In genomic region chr10:88386878-88387773, GRCh38 we compare ENCODE assay signal across 9 cellular contexts.
DNase-seq lines count a peak whose midpoint lies in the region; ATAC-seq and TF ChIP-seq lines count a peak whose summit lies in the region.
"Had no signal": no experiment of that assay in that cellular context is flagged by ENCODE, and none has a peak within 500 bp of the region (broad histone marks: within the 10 kb centered on the region; RNA-seq: fewer than 3 reads in every experiment).

No MANE protein-coding gene starts in this region.

- no peak overlapping the region for H3K27ac Mint-ChIP-seq in activated naive CD8-positive, alpha-beta T cell treated with anti-CD3 and anti-CD28 coated beads, Interleukin-2, amount 10 ng/mL, durations not matched to agents 7 days and 5 days
- no peak overlapping the region for H3K27ac Mint-ChIP-seq in activated naive CD8-positive, alpha-beta T cell treated with anti-CD3 and anti-CD28 coated beads for 36 hours
- H3K27ac Mint-ChIP-seq in naive B cell = no peak overlapping the region

- no peak for DNase-seq in activated naive CD8-positive, alpha-beta T cell treated with anti-CD3 and anti-CD28 coated beads, Interleukin-2, amount 10 ng/mL, durations not matched to agents 7 days and 5 days
- no peak for DNase-seq in activated naive CD8-positive, alpha-beta T cell treated with anti-CD3 and anti-CD28 coated beads for 36 hours
- peak; percentile 56 for DNase-seq in fibroblast of gingiva (ENCODE audit: low read depth)
- DNase-seq in naive B cell = peak; percentile 44
- no peak for DNase-seq in NCI-H748 treated with DMSO at 0.1 percent for 48 hours (lab: John Stamatoyannopoulos, UW)
- DNase-seq in NCI-H2107 treated with DMSO at 0.1 percent for 48 hours (lab: John Stamatoyannopoulos, UW; ENCODE audit: unreplicated experiment) = no peak

- ATAC-seq in activated naive CD8-positive, alpha-beta T cell treated with anti-CD3 and anti-CD28 coated beads, Interleukin-2, amount 10 ng/mL, durations not matched to agents 7 days and 5 days (ENCODE audit: low read depth) = peak; percentile 23
- ATAC-seq in HG03139 (IDR thresholded peaks at IDR 0.05; ENCODE audit: unreplicated experiment) (peak; percentile 41), SK-N-SH treated with all-trans-retinoic acid at 6 μM for 48 hours (peak; percentile 86), naive B cell (ENCODE audit: low read depth in 2 of 2) (peak; percentile 50 to 56)

- no peak overlapping the region for H3K4me3 Mint-ChIP-seq in activated naive CD8-positive, alpha-beta T cell treated with anti-CD3 and anti-CD28 coated beads, Interleukin-2, amount 10 ng/mL, durations not matched to agents 7 days and 5 days
- H3K4me3 Mint-ChIP-seq in activated naive CD8-positive, alpha-beta T cell treated with anti-CD3 and anti-CD28 coated beads for 36 hours = no peak overlapping the region
- H3K4me3 Mint-ChIP-seq in naive B cell = no peak overlapping the region
- H3K4me3 Mint-ChIP-seq: brain had no signal

- H3K4me1 Mint-ChIP-seq in activated naive CD8-positive, alpha-beta T cell treated with anti-CD3 and anti-CD28 coated beads, Interleukin-2, amount 10 ng/mL, durations not matched to agents 7 days and 5 days = peaks cover 28% of the 10 kb centered on the region
- peaks cover 25% of the 10 kb centered on the region for H3K4me1 Mint-ChIP-seq in activated naive CD8-positive, alpha-beta T cell treated with anti-CD3 and anti-CD28 coated beads for 36 hours
- H3K4me1 Mint-ChIP-seq in naive B cell = peaks cover 17 to 23% (median 22%) of the 10 kb centered on the region in 3 donors
- H3K4me1 Mint-ChIP-seq: brain had no signal

- H3K27me3 Mint-ChIP-seq in activated naive CD8-positive, alpha-beta T cell treated with anti-CD3 and anti-CD28 coated beads, Interleukin-2, amount 10 ng/mL, durations not matched to agents 7 days and 5 days = no peaks in the 10 kb centered on the region
- H3K27me3 Mint-ChIP-seq in activated naive CD8-positive, alpha-beta T cell treated with anti-CD3 and anti-CD28 coated beads for 36 hours = no peaks in the 10 kb centered on the region
- no peaks in the 10 kb centered on the region for H3K27me3 Mint-ChIP-seq in naive B cell
- H3K27me3 Mint-ChIP-seq: brain had no signal

- H3K9me3 Mint-ChIP-seq in activated naive CD8-positive, alpha-beta T cell treated with anti-CD3 and anti-CD28 coated beads, Interleukin-2, amount 10 ng/mL, durations not matched to agents 7 days and 5 days = peaks cover 5% of the 10 kb centered on the region
- H3K9me3 Mint-ChIP-seq in activated naive CD8-positive, alpha-beta T cell treated with anti-CD3 and anti-CD28 coated beads for 36 hours = peaks cover 2% of the 10 kb centered on the region
- H3K9me3 Mint-ChIP-seq in naive B cell = peaks cover 0 to 6% (median 0%) of the 10 kb centered on the region in 7 donors

- peaks cover 12% of the 10 kb centered on the region for H3K36me3 Mint-ChIP-seq in activated naive CD8-positive, alpha-beta T cell treated with anti-CD3 and anti-CD28 coated beads, Interleukin-2, amount 10 ng/mL, durations not matched to agents 7 days and 5 days
- peaks cover 5% of the 10 kb centered on the region for H3K36me3 Mint-ChIP-seq in activated naive CD8-positive, alpha-beta T cell treated with anti-CD3 and anti-CD28 coated beads for 36 hours
- H3K36me3 Mint-ChIP-seq in naive B cell = peaks cover 0 to under 1% of the 10 kb centered on the region in 2 donors
- H3K36me3 Mint-ChIP-seq: brain had no signal

- POLR2A ChIA-PET in activated naive CD8-positive, alpha-beta T cell treated with anti-CD3 and anti-CD28 coated beads, Interleukin-2, amount 10 ng/mL, durations not matched to agents 7 days and 5 days (lab: Charles Lee) = interaction anchor here (0.8 to 5.9 kb wide), 5 partner anchors 116 to 569 kb away, joined by 3 to 97 read pairs (median 7); partner anchors contain the start of genes ATAD1, KLLN and PTEN

TF ChIP-seq in SK-N-SH treated with all-trans-retinoic acid at 6 μM for 48 hours, 23 proteins besides CTCF, POLR2A, EP300 and RAD21:
- TF ChIP-seq ZNF70 (CRISPR knock-in tag; IDR thresholded peaks at IDR 0.05) (no peak), POU6F1 (CRISPR knock-in tag; IDR thresholded peaks at IDR 0.05; ENCODE audit: borderline replicate concordance, low read depth) (0 out of 2 replicates have a peak, but pooled peaks have one; percentile 6), RARB (CRISPR knock-in tag; IDR thresholded peaks at IDR 0.05) (no peak)
TF ChIP-seq in SK-N-SH treated with all-trans-retinoic acid at 6 μM for 48 hours: peak in this region for 1.

Comparison
In these comparisons a context has a peak if more than half of its experiments do, and no peak if none do; other contexts are left out.
1. ATAC-seq: peak in every context shown above with its lines; median percentile 86 in SK-N-SH treated with all-trans-retinoic acid at 6 μM for 48 hours; 53 in naive B cell; 41 in HG03139; 23 in activated naive CD8-positive, alpha-beta T cell treated with anti-CD3 and anti-CD28 coated beads, Interleukin-2, amount 10 ng/mL, durations not matched to agents 7 days and 5 days.
2. DNase-seq: peak in fibroblast of gingiva (single experiment) and naive B cell (single experiment); none in activated naive CD8-positive, alpha-beta T cell treated with anti-CD3 and anti-CD28 coated beads, Interleukin-2, amount 10 ng/mL, durations not matched to agents 7 days and 5 days (single experiment), activated naive CD8-positive, alpha-beta T cell treated with anti-CD3 and anti-CD28 coated beads for 36 hours (single experiment), NCI-H748 treated with DMSO at 0.1 percent for 48 hours (single experiment) and NCI-H2107 treated with DMSO at 0.1 percent for 48 hours (single experiment).